Comparison of ENCODE assay signal across 27 cellular contexts in the genomic region with DNA sequence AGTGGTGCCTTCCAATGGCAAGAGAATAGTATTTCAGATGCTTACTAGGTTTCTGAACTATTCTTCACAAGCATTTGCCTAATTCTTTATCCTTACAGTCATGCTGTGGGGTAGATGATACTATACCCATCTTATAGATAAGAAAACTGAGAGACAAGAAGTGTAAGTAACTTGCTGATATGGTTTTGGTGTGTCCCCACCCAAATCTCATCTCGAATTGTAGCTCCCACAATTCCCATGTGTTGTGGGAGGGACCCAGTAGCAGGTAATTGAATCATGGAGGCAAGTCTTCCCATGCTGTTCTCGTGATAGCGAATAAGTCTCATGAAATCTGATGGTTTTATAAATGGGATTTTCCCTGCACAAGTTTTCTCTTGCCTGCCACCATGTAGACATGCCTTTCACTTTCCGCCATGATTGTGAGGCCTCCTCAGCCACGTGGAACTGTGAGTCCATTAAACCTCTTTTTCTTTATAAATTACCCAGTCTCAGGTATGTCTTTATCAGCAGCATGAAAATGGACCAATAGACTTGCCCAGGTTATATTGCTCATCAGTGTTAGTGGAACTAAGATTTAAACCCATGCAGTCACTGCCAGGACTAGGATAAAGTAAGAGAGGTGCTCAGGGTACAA.
"Had no signal": no experiment of that assay in that cellular context is flagged by ENCODE, and none has a peak within 500 bp of the region (broad histone marks: within the 10 kb centered on the region; RNA-seq: fewer than 3 reads in every experiment).

No MANE protein-coding gene starts in this region.

- DNase-seq: activated CD4-positive, alpha-beta memory T cell treated with anti-CD3 and anti-CD28 coated beads, Interleukin-2, amount 10 ng/mL, durations not matched to agents 7 days and 5 days; activated CD4-positive, alpha-beta T cell treated with anti-CD3 and anti-CD28 coated beads for 1 hour; activated CD4-positive, alpha-beta T cell treated with anti-CD3 and anti-CD28 coated beads for 4 hours; activated CD4-positive, alpha-beta T cell treated with anti-CD3 and anti-CD28 coated beads, Interleukin-2, amount 10 ng/mL, durations not matched to agents 7 days and 5 days; activated CD4-positive, alpha-beta T cell treated with anti-CD3 and anti-CD28 coated beads, Interleukin-2, amount 50 U/mL, for 4 hours; activated CD8-positive, alpha-beta memory T cell treated with anti-CD3 and anti-CD28 coated beads, Interleukin-2, amount 50 U/mL, for 48 hours; activated gamma-delta T cell; activated naive CD4-positive, alpha-beta T cell; activated naive CD4-positive, alpha-beta T cell treated with anti-CD3 and anti-CD28 coated beads, Interleukin-2, amount 10 ng/mL, durations not matched to agents 7 days and 5 days; activated naive CD8-positive, alpha-beta T cell treated with anti-CD3 and anti-CD28 coated beads, Interleukin-2, amount 10 ng/mL, durations not matched to agents 7 days and 5 days; activated T-cell treated with anti-CD3 and anti-CD28 coated beads for 4 hours; activated T-cell treated with anti-CD3 and anti-CD28 coated beads, Interleukin-2, amount 50 U/mL, for 24 hours; activated T-cell treated with anti-CD3 and anti-CD28 coated beads, Interleukin-2, amount 50 U/mL, for 72 hours; amniotic stem cell; anterior cingulate cortex; body of pancreas; caudate nucleus; cortex of kidney; dermis blood vessel endothelial cell; effector CD4-positive, alpha-beta T cell; effector memory CD8-positive, alpha-beta T cell; esophagus squamous epithelium; foreskin melanocyte; T-helper 2 cell had no signal

- H3K9me3 Mint-ChIP-seq: activated CD4-positive, alpha-beta memory T cell treated with anti-CD3 and anti-CD28 coated beads, Interleukin-2, amount 10 ng/mL, durations not matched to agents 7 days and 5 days; activated CD4-positive, alpha-beta T cell treated with anti-CD3 and anti-CD28 coated beads, Interleukin-2, amount 10 ng/mL, durations not matched to agents 7 days and 5 days; activated naive CD4-positive, alpha-beta T cell treated with anti-CD3 and anti-CD28 coated beads, Interleukin-2, amount 10 ng/mL, durations not matched to agents 7 days and 5 days; activated naive CD8-positive, alpha-beta T cell treated with anti-CD3 and anti-CD28 coated beads, Interleukin-2, amount 10 ng/mL, durations not matched to agents 7 days and 5 days; activated T-cell treated with anti-CD3 and anti-CD28 coated beads, Interleukin-2, amount 50 U/mL, for 24 hours; effector memory CD8-positive, alpha-beta T cell; WTC11 had no signal

- H3K36me3 Mint-ChIP-seq: activated naive CD4-positive, alpha-beta T cell treated with anti-CD3 and anti-CD28 coated beads, Interleukin-2, amount 10 ng/mL, durations not matched to agents 7 days and 5 days; activated naive CD4-positive, alpha-beta T cell treated with anti-CD3 and anti-CD28 coated beads, Interleukin-2, amount 50 U/mL, for 72 hours; WTC11 had no signal

- H3K36me3 ChIP-seq: esophagus squamous epithelium, gastroesophageal sphincter had no signal

- H3K4me1 ChIP-seq: body of pancreas, esophagus squamous epithelium, gastroesophageal sphincter had no signal

- H3K27ac Mint-ChIP-seq: activated CD4-positive, alpha-beta memory T cell treated with anti-CD3 and anti-CD28 coated beads, Interleukin-2, amount 10 ng/mL, durations not matched to agents 7 days and 5 days; activated CD4-positive, alpha-beta T cell treated with anti-CD3 and anti-CD28 coated beads, Interleukin-2, amount 10 ng/mL, durations not matched to agents 7 days and 5 days; activated naive CD4-positive, alpha-beta T cell treated with anti-CD3 and anti-CD28 coated beads, Interleukin-2, amount 10 ng/mL, durations not matched to agents 7 days and 5 days; activated naive CD4-positive, alpha-beta T cell treated with anti-CD3 and anti-CD28 coated beads, Interleukin-2, amount 50 U/mL, for 72 hours; activated naive CD8-positive, alpha-beta T cell treated with anti-CD3 and anti-CD28 coated beads, Interleukin-2, amount 10 ng/mL, durations not matched to agents 7 days and 5 days; activated T-cell treated with anti-CD3 and anti-CD28 coated beads, Interleukin-2, amount 50 U/mL, for 24 hours; activated T-cell treated with anti-CD3 and anti-CD28 coated beads, Interleukin-2, amount 50 U/mL, for 72 hours; effector memory CD8-positive, alpha-beta T cell; WTC11 had no signal

- H3K27me3 ChIP-seq: body of pancreas, esophagus squamous epithelium, gastroesophageal sphincter had no signal

- H3K4me1 Mint-ChIP-seq: activated naive CD4-positive, alpha-beta T cell treated with anti-CD3 and anti-CD28 coated beads, Interleukin-2, amount 10 ng/mL, durations not matched to agents 7 days and 5 days; WTC11 had no signal

- H3K4me3 ChIP-seq: body of pancreas, esophagus squamous epithelium, gastroesophageal sphincter had no signal

- H3K27ac ChIP-seq: body of pancreas, esophagus squamous epithelium, gastroesophageal sphincter had no signal

- ATAC-seq: activated naive CD4-positive, alpha-beta T cell treated with anti-CD3 and anti-CD28 coated beads, Interleukin-2, amount 50 U/mL, for 72 hours; activated T-cell treated with anti-CD3 and anti-CD28 coated beads, Interleukin-2, amount 50 U/mL, for 72 hours; body of pancreas; effector memory CD8-positive, alpha-beta T cell; gastroesophageal sphincter; WTC11 had no signal

- H3K27me3 Mint-ChIP-seq: activated CD4-positive, alpha-beta memory T cell treated with anti-CD3 and anti-CD28 coated beads, Interleukin-2, amount 10 ng/mL, durations not matched to agents 7 days and 5 days; activated CD4-positive, alpha-beta T cell treated with anti-CD3 and anti-CD28 coated beads, Interleukin-2, amount 10 ng/mL, durations not matched to agents 7 days and 5 days; activated naive CD4-positive, alpha-beta T cell treated with anti-CD3 and anti-CD28 coated beads, Interleukin-2, amount 10 ng/mL, durations not matched to agents 7 days and 5 days; activated naive CD8-positive, alpha-beta T cell treated with anti-CD3 and anti-CD28 coated beads, Interleukin-2, amount 10 ng/mL, durations not matched to agents 7 days and 5 days; activated T-cell treated with anti-CD3 and anti-CD28 coated beads, Interleukin-2, amount 50 U/mL, for 24 hours; effector memory CD8-positive, alpha-beta T cell had no signal

- H3K4me3 Mint-ChIP-seq: activated CD4-positive, alpha-beta memory T cell treated with anti-CD3 and anti-CD28 coated beads, Interleukin-2, amount 10 ng/mL, durations not matched to agents 7 days and 5 days; activated CD4-positive, alpha-beta T cell treated with anti-CD3 and anti-CD28 coated beads, Interleukin-2, amount 10 ng/mL, durations not matched to agents 7 days and 5 days; activated naive CD4-positive, alpha-beta T cell treated with anti-CD3 and anti-CD28 coated beads, Interleukin-2, amount 10 ng/mL, durations not matched to agents 7 days and 5 days; activated naive CD8-positive, alpha-beta T cell treated with anti-CD3 and anti-CD28 coated beads, Interleukin-2, amount 10 ng/mL, durations not matched to agents 7 days and 5 days; activated T-cell treated with anti-CD3 and anti-CD28 coated beads, Interleukin-2, amount 50 U/mL, for 24 hours; activated T-cell treated with anti-CD3 and anti-CD28 coated beads, Interleukin-2, amount 50 U/mL, for 72 hours; effector memory CD8-positive, alpha-beta T cell; WTC11 had no signal

- H3K9me3 ChIP-seq: body of pancreas, esophagus squamous epithelium, gastroesophageal sphincter had no signal
